In the genomic region with DNA sequence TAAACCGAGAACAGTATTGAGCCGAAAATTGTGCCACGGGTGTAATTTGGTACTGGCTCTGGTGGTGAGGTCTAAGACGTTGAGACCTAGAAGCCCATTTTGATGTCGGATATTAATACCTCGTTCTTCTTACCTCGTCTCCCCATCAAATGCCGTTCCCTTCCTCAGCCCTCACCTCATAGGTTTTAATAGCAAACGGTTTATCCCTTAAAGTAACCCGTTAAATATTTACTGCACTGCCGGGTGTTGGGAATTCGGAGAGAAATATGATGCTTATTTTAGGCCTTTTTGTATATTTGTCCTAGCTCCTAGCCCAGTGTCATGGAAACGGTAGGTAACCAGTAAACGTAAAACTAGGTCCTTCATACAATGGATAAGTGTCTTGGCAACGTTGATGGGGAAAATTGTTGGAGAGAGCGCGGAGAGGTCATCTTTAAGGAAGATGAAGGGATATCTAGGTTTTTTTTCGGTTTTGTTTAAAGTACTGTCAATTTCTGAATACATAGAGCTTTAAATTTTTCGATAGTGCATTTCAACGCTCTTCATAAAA, we compare ENCODE assay signal across 9 cellular contexts. TPM values are rescaled to one million over a fixed set of nuclear protein-coding genes. Genes with fewer than 3 reads are reported as not detected.
DNase-seq lines count a peak whose midpoint lies in the region; ATAC-seq and TF ChIP-seq lines count a peak whose summit lies in the region.
"Had no signal": no experiment of that assay in that cellular context is flagged by ENCODE, and none has a peak within 500 bp of the region (broad histone marks: within the 10 kb centered on the region; RNA-seq: fewer than 3 reads in every experiment).

No MANE protein-coding gene starts in this region.

- H3K27ac Mint-ChIP-seq in natural killer cell: no peak overlapping the region
- H3K27ac Mint-ChIP-seq: activated B cell treated with CpG ODN at 0.5 μM for 24 hours had no signal

- intact Hi-C loops in right cardiac atrium (cut with DNase I) (no loop called here), natural killer cell (cut with micrococcal nuclease) (loop anchor here (5.0 kb wide), 1 partner anchor 538 kb away; a partner anchor contains a TSS)

- no peak overlapping the region for H3K27ac ChIP-seq in RWPE1
- H3K27ac ChIP-seq in right cardiac atrium (ENCODE audit: low read length): peak overlapping the region; percentile 100
- peak overlapping the region; percentile 98 for H3K27ac ChIP-seq in subcutaneous abdominal adipose tissue (ENCODE audit: low read depth, low read length)

- H3K27me3 Mint-ChIP-seq in natural killer cell (ENCODE audit: low read depth in 2 of 2): no peaks in the 10 kb centered on the region
- H3K27me3 Mint-ChIP-seq: activated B cell treated with CpG ODN at 0.5 μM for 24 hours had no signal

- POLR2A ChIA-PET in HEK293T (lab: Yijun Ruan, JAX) (interaction anchor here (0.7 kb wide), 1 partner anchor 12 kb away, joined by 3 read pairs; no protein-coding TSS in a partner anchor), RWPE1 (lab: Yijun Ruan, JAX; ENCODE audit: low non-redundant PET) (interaction anchor here (1.2 kb wide), 1 partner anchor 143 kb away, joined by 3 read pairs; no protein-coding TSS in a partner anchor)

- TF ChIP-seq CTCF in RWPE1 (conservative IDR thresholded peaks at IDR 0.05; ENCODE audit: low read depth) (no peak), natural killer cell (IDR thresholded peaks at IDR 0.05) (no peak)

- WGBS in right cardiac atrium: 6% methylated on average over 20 of the region's 20 CpGs

- peaks cover 18 to 25% of the 10 kb centered on the region in 2 donors for H3K4me1 Mint-ChIP-seq in natural killer cell

- H3K4me3 ChIP-seq in right cardiac atrium (ENCODE audit: low read length) (peak overlapping the region; percentile 100), subcutaneous abdominal adipose tissue (ENCODE audit: low read depth in 1 of 5, low read length in 5 of 5) (peak overlapping the region; percentile 88 to 98 (median 94))

- peak; percentile 12 for DNase-seq in HEK293T (ENCODE audit: extremely low spot score)
- DNase-seq in RWPE1 (ENCODE audit: low spot score): peak; percentile 16
- no peak for DNase-seq in right cardiac atrium
- no peak for DNase-seq in T1000 (lab: John Stamatoyannopoulos, UW)
- no peak for DNase-seq in activated naive CD4-positive, alpha-beta T cell (lab: John Stamatoyannopoulos, UW)
- no peak for DNase-seq in natural killer cell
- DNase-seq: activated B cell treated with CpG ODN at 0.5 μM for 24 hours had no signal

- H3K4me1 ChIP-seq in right cardiac atrium (ENCODE audit: control insufficient read depth, insufficient read depth, low read length) (peaks cover 9% of the 10 kb centered on the region), subcutaneous abdominal adipose tissue (ENCODE audit: control insufficient read depth in 5 of 5, insufficient read depth in 5 of 5, low read length in 5 of 5) (peaks cover 3 to 55% (median 45%) of the 10 kb centered on the region in 5 donors)

- H3K9me3 Mint-ChIP-seq in natural killer cell: no peaks in the 10 kb centered on the region
- H3K9me3 Mint-ChIP-seq: activated B cell treated with CpG ODN at 0.5 μM for 24 hours had no signal

- H3K27me3 ChIP-seq in right cardiac atrium (ENCODE audit: control insufficient read depth, insufficient read depth) (no peaks in the 10 kb centered on the region), subcutaneous abdominal adipose tissue (ENCODE audit: control insufficient read depth in 5 of 5, insufficient read depth in 4 of 5, low read length in 5 of 5) (no peaks in the 10 kb centered on the region)

- H3K36me3 Mint-ChIP-seq in natural killer cell: no peaks in the 10 kb centered on the region

- H3K4me3 Mint-ChIP-seq in natural killer cell: no peak overlapping the region
- H3K4me3 Mint-ChIP-seq: activated B cell treated with CpG ODN at 0.5 μM for 24 hours had no signal

- CTCF ChIA-PET in HEK293T (lab: Yijun Ruan, JAX): no interaction called here
- CTCF ChIA-PET in RWPE1 (lab: Yijun Ruan, JAX): interaction anchor here (0.6 kb wide), 1 partner anchor 628 kb away, joined by 3 read pairs; no protein-coding TSS in a partner anchor

- peak overlapping the region; percentile 97 to 100 (median 100) for H3K9ac ChIP-seq in subcutaneous abdominal adipose tissue (ENCODE audit: low read length in 5 of 5)

- H3K9me3 ChIP-seq in right cardiac atrium (ENCODE audit: control insufficient read depth, low read length) (no peaks in the 10 kb centered on the region), subcutaneous abdominal adipose tissue (ENCODE audit: control insufficient read depth in 5 of 5, low read length in 5 of 5) (no peaks in the 10 kb centered on the region)

- peaks cover 2 to 6% (median 3%) of the 10 kb centered on the region in 5 donors for H3K36me3 ChIP-seq in subcutaneous abdominal adipose tissue (ENCODE audit: control insufficient read depth in 5 of 5, insufficient read depth in 5 of 5, low read length in 5 of 5)

- ATAC-seq in right cardiac atrium: peak in 1 of 2 donors; percentile 1
- no peak for ATAC-seq in natural killer cell
- no peak for ATAC-seq in GM18517 (IDR thresholded peaks at IDR 0.05; ENCODE audit: unreplicated experiment)

TF ChIP-seq in HEK293T, 16 proteins besides CTCF, POLR2A, EP300 and RAD21:
- TF ChIP-seq SP1 (IDR thresholded peaks at IDR 0.05) (no peak), BHLHE40 (IDR thresholded peaks at IDR 0.05; ENCODE audit: borderline replicate concordance) (no peak), TARDBP (IDR thresholded peaks at IDR 0.05) (no peak), FOXA1 (IDR thresholded peaks at IDR 0.05) (no peak), ZNF384 (IDR thresholded peaks at IDR 0.05) (no peak)

RNA-seq across cellular contexts. Expression of a gene that starts 1.0 kb away (rescaled TPM):
- total RNA-seq in right cardiac atrium (100 to 1,000 TPM; 128 to 139 (median 130) TPM), natural killer cell (100 to 1,000 TPM; 109 to 118 (median 115) TPM)
- polyA plus RNA-seq in right cardiac atrium: 124 TPM

Comparison
In these comparisons a context has a peak if more than half of its experiments do, and no peak if none do; other contexts are left out.
1. DNase-seq: peak in HEK293T (single experiment) and RWPE1 (single experiment); none in right cardiac atrium (0 of 3), T1000 (single experiment), activated naive CD4-positive, alpha-beta T cell (0 of 4) and natural killer cell (single experiment).